Comparison of ENCODE assay signal across 1 cellular context in the genomic region with DNA sequence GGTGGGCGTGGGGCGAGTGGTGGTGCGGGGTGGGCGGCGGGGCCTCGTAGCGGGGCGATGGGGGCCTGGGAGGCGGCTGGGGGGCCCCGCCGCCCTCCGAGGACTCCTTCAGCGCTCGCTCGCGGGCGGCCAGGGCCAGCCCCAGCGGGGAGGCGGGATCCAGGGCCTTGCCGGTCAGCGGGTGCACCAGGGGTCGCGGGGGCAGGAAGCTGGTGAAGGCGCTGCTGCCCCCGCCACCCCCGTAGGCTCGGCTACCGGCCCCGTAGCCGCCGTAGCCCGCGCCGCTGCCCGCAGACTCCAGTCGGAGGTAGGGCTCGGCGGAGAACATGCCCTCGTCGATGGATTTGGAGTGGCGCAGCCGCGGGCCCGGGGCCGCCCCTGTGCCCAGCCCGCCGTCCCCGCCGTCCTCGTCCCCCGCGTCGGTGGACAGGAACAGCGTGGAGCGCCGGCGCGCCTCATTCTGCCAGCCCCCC.
TF ChIP-seq lines count a peak whose summit lies in the region.

No MANE protein-coding gene starts in this region.

TF ChIP-seq in A549, 52 proteins besides CTCF, POLR2A, EP300 and RAD21 (continued from another document):
- TF ChIP-seq, protein P1, sequence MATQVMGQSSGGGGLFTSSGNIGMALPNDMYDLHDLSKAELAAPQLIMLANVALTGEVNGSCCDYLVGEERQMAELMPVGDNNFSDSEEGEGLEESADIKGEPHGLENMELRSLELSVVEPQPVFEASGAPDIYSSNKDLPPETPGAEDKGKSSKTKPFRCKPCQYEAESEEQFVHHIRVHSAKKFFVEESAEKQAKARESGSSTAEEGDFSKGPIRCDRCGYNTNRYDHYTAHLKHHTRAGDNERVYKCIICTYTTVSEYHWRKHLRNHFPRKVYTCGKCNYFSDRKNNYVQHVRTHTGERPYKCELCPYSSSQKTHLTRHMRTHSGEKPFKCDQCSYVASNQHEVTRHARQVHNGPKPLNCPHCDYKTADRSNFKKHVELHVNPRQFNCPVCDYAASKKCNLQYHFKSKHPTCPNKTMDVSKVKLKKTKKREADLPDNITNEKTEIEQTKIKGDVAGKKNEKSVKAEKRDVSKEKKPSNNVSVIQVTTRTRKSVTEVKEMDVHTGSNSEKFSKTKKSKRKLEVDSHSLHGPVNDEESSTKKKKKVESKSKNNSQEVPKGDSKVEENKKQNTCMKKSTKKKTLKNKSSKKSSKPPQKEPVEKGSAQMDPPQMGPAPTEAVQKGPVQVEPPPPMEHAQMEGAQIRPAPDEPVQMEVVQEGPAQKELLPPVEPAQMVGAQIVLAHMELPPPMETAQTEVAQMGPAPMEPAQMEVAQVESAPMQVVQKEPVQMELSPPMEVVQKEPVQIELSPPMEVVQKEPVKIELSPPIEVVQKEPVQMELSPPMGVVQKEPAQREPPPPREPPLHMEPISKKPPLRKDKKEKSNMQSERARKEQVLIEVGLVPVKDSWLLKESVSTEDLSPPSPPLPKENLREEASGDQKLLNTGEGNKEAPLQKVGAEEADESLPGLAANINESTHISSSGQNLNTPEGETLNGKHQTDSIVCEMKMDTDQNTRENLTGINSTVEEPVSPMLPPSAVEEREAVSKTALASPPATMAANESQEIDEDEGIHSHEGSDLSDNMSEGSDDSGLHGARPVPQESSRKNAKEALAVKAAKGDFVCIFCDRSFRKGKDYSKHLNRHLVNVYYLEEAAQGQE (IDR thresholded peaks at IDR 0.05) = no peak
- TF ChIP-seq ZFP36 (IDR thresholded peaks at IDR 0.05; ENCODE audit: borderline replicate concordance, partially characterized antibody) = no peak
- TF ChIP-seq CHD4 (IDR thresholded peaks at IDR 0.05; ENCODE audit: borderline replicate concordance) = no peak
- TF ChIP-seq, protein P2, sequence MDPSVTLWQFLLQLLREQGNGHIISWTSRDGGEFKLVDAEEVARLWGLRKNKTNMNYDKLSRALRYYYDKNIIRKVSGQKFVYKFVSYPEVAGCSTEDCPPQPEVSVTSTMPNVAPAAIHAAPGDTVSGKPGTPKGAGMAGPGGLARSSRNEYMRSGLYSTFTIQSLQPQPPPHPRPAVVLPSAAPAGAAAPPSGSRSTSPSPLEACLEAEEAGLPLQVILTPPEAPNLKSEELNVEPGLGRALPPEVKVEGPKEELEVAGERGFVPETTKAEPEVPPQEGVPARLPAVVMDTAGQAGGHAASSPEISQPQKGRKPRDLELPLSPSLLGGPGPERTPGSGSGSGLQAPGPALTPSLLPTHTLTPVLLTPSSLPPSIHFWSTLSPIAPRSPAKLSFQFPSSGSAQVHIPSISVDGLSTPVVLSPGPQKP (IDR thresholded peaks at IDR 0.05; ENCODE audit: low read depth, low read length) = no peak
- TF ChIP-seq, protein P3, sequence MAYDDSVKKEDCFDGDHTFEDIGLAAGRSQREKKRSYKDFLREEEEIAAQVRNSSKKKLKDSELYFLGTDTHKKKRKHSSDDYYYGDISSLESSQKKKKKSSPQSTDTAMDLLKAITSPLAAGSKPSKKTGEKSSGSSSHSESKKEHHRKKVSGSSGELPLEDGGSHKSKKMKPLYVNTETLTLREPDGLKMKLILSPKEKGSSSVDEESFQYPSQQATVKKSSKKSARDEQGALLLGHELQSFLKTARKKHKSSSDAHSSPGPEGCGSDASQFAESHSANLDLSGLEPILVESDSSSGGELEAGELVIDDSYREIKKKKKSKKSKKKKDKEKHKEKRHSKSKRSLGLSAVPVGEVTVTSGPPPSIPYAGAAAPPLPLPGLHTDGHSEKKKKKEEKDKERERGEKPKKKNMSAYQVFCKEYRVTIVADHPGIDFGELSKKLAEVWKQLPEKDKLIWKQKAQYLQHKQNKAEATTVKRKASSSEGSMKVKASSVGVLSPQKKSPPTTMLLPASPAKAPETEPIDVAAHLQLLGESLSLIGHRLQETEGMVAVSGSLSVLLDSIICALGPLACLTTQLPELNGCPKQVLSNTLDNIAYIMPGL (CRISPR knock-in tag; IDR thresholded peaks at IDR 0.05; ENCODE audit: borderline replicate concordance) = no peak
- no peak for TF ChIP-seq HOXB13 (CRISPR knock-in tag; IDR thresholded peaks at IDR 0.05; ENCODE audit: low read depth)
